15 cellular contexts compared by ENCODE assay signal in genomic region chr3:17655743-17656142, GRCh38.
DNase-seq lines count a peak whose midpoint lies in the region; ATAC-seq and TF ChIP-seq lines count a peak whose summit lies in the region.
"Had no signal": no experiment of that assay in that cellular context is flagged by ENCODE, and none has a peak within 500 bp of the region (broad histone marks: within the 10 kb centered on the region; RNA-seq: fewer than 3 reads in every experiment).

No MANE protein-coding gene starts in this region.

- no peak for TF ChIP-seq CTCF in mucosa of descending colon (IDR thresholded peaks at IDR 0.05)

- ATAC-seq in GM18511 (IDR thresholded peaks at IDR 0.05; ENCODE audit: unreplicated experiment): peak; percentile 72
- peak; percentile 72 for ATAC-seq in GM21367 (IDR thresholded peaks at IDR 0.05; ENCODE audit: unreplicated experiment)
- peak; percentile 94 for ATAC-seq in HG02885 (IDR thresholded peaks at IDR 0.05; ENCODE audit: poor library complexity, unreplicated experiment)
- peak; percentile 72 for ATAC-seq in HG03558 (IDR thresholded peaks at IDR 0.05; ENCODE audit: extremely low read depth, unreplicated experiment)
- ATAC-seq in mucosa of descending colon: no peak
- no peak for ATAC-seq in stimulated activated naive CD8-positive, alpha-beta T cell treated with anti-CD3 and anti-CD28 coated beads, Interleukin-15, Interleukin-2, amounts not matched to agents 100 U/mL and 50 U/mL, for 24 hours
- ATAC-seq: activated CD4-positive, CD25-positive, alpha-beta regulatory T cell treated with anti-CD3 and anti-CD28 coated beads, Interleukin-2, amount 50 U/mL, for 24 hours; stimulated activated naive CD8-positive, alpha-beta T cell treated with anti-CD3 and anti-CD28 coated beads, Interleukin-15, amount 100 ng/mL, for 72 hours had no signal

- no peak overlapping the region for H3K4me3 ChIP-seq in mucosa of descending colon

- H3K4me1 ChIP-seq in mucosa of descending colon (ENCODE audit: low read depth): no peaks in the 10 kb centered on the region

- no peaks in the 10 kb centered on the region for H3K9me3 ChIP-seq in mucosa of descending colon

- H3K36me3 ChIP-seq in mucosa of descending colon (ENCODE audit: low read depth): no peaks in the 10 kb centered on the region

- intact Hi-C loops in mucosa of descending colon (cut with DNase I, micrococcal nuclease): no loop called here

- DNase-seq in mucosa of descending colon (no peak), NCI-H1048 (lab: John Stamatoyannopoulos, UW) (no peak), foreskin melanocyte (no peak)
- no peak for DNase-seq in stimulated activated naive CD8-positive, alpha-beta T cell treated with anti-CD3 and anti-CD28 coated beads, Interleukin-15, Interleukin-2, amounts not matched to agents 100 U/mL and 50 U/mL, for 24 hours
- DNase-seq: activated naive CD4-positive, alpha-beta T cell treated with anti-CD3 and anti-CD28 coated beads for 36 hours; kidney glomerular epithelial cell; NCI-H2029 treated with DMSO at 0.1 percent for 48 hours; NCI-H774; occipital lobe; stimulated activated naive CD8-positive, alpha-beta T cell treated with anti-CD3 and anti-CD28 coated beads, Interleukin-15, amount 100 ng/mL, for 72 hours had no signal

Comparison
In these comparisons a context has a peak if more than half of its experiments do, and no peak if none do; other contexts are left out.
1. ATAC-seq: peak in GM18511 (single experiment), GM21367 (single experiment), HG02885 (single experiment) and HG03558 (single experiment); none in mucosa of descending colon (single experiment) and stimulated activated naive CD8-positive, alpha-beta T cell treated with anti-CD3 and anti-CD28 coated beads, Interleukin-15, Interleukin-2, amounts not matched to agents 100 U/mL and 50 U/mL, for 24 hours (single experiment).